In genomic region chr10:117502421-117503169, GRCh38 we compare ENCODE assay signal across 21 cellular contexts. TPM values are rescaled to one million over a fixed set of nuclear protein-coding genes. Genes with fewer than 3 reads are reported as not detected.
A peak's percentile ranks its signal among the peaks of the same experiment; 100 is the strongest.
DNase-seq lines count a peak whose midpoint lies in the region; ATAC-seq and TF ChIP-seq lines count a peak whose summit lies in the region.
"Had no signal": no experiment of that assay in that cellular context is flagged by ENCODE, and none has a peak within 500 bp of the region (broad histone marks: within the 10 kb centered on the region; RNA-seq: fewer than 3 reads in every experiment).

No MANE protein-coding gene starts in this region.

- peak; percentile 17 for ATAC-seq in HG03135 (IDR thresholded peaks at IDR 0.05; ENCODE audit: unreplicated experiment)
- ATAC-seq: activated CD4-positive, alpha-beta T cell treated with anti-CD3 and anti-CD28 coated beads for 36 hours had no signal

- WGBS in endodermal cell (ENCODE audit: insufficient coverage in 1 of 2, insufficient read length in 1 of 2), 2 experiments, result 91 to 95% methylated on average over 4 to 8 of the region's 9 CpGs

- H3K27ac Mint-ChIP-seq in endodermal cell, result no peak overlapping the region
- H3K27ac Mint-ChIP-seq: activated CD4-positive, alpha-beta T cell treated with anti-CD3 and anti-CD28 coated beads for 36 hours had no signal

- H3K36me3 ChIP-seq in endodermal cell (ENCODE audit: control insufficient read depth, insufficient read depth, low read length), result no peaks in the 10 kb centered on the region
- H3K36me3 ChIP-seq in vagina, result no peaks in the 10 kb centered on the region
- H3K36me3 ChIP-seq: colonic mucosa, upper lobe of left lung had no signal

- H3K27me3 Mint-ChIP-seq in endodermal cell (ENCODE audit: insufficient read depth), result peaks cover 83% of the 10 kb centered on the region

- intact Hi-C loops in vagina (cut with DNase I), result no loop called here

- DNase-seq in activated effector memory CD4-positive, alpha-beta T cell treated with anti-CD3 and anti-CD28 coated beads, Interleukin-2, amount 50 U/mL, for 16 hours, result peak; percentile 31
- DNase-seq in activated effector memory CD4-positive, alpha-beta T cell treated with Interleukin-2 at 50 U/mL for 16 hours, result no peak
- DNase-seq in endodermal cell (peak; percentile 27), vagina (ENCODE audit: extremely low spot score in 2 of 2) (no peak), medulla oblongata (ENCODE audit: extremely low spot score) (no peak), NAMALWA (ENCODE audit: low spot score) (no peak)
- DNase-seq in activated CD4-positive, alpha-beta T cell treated with anti-CD3 and anti-CD28 coated beads, Interleukin-2, amount 50 U/mL, for 1 hour, result no peak
- DNase-seq: activated CD4-positive, alpha-beta T cell treated with anti-CD3 and anti-CD28 coated beads for 36 hours; activated CD8-positive, alpha-beta memory T cell treated with anti-CD3 and anti-CD28 coated beads, Interleukin-2, amount 50 U/mL, for 48 hours; activated naive CD4-positive, alpha-beta T cell treated with Interleukin-2 at 50 U/mL for 16 hours; C1 segment of cervical spinal cord; colonic mucosa; Karpas-422; naive B cell; NCI-H1436 treated with DMSO at 0.1 percent for 48 hours; SHP77 treated with DMSO at 0.1 percent for 48 hours; stimulated activated naive CD4-positive, alpha-beta T cell treated with Interleukin-2 at 50 U/mL for 16 hours; T-helper 9 cell; upper lobe of left lung had no signal

- H3K4me1 Mint-ChIP-seq in endodermal cell, result peaks cover 12% of the 10 kb centered on the region
- H3K4me1 Mint-ChIP-seq: activated CD4-positive, alpha-beta T cell treated with anti-CD3 and anti-CD28 coated beads for 36 hours; naive B cell had no signal

- no peak overlapping the region for H3K4me3 ChIP-seq in endodermal cell (ENCODE audit: low read length)
- no peak overlapping the region for H3K4me3 ChIP-seq in vagina
- H3K4me3 ChIP-seq: colonic mucosa, upper lobe of left lung had no signal

- H3K27me3 ChIP-seq in endodermal cell (ENCODE audit: control insufficient read depth, insufficient read depth, low read length, poor library complexity, severe bottlenecking) (peaks cover 85% of the 10 kb centered on the region), vagina (no peaks in the 10 kb centered on the region)
- H3K27me3 ChIP-seq: colonic mucosa had no signal

- H3K4me1 ChIP-seq in endodermal cell (ENCODE audit: control insufficient read depth, insufficient read depth, low read length), result peaks cover 6% of the 10 kb centered on the region
- peaks cover 4% of the 10 kb centered on the region for H3K4me1 ChIP-seq in vagina
- H3K4me1 ChIP-seq: colonic mucosa, upper lobe of left lung had no signal

- TF ChIP-seq CTCF in endodermal cell (conservative IDR thresholded peaks at IDR 0.05) (no peak), vagina (IDR thresholded peaks at IDR 0.05) (no peak)

- no peak for TF ChIP-seq POLR2A in vagina (IDR thresholded peaks at IDR 0.05)

- no peak overlapping the region for H3K9ac ChIP-seq in endodermal cell (ENCODE audit: extremely low read depth, low read length, poor library complexity, severe bottlenecking)

- peak overlapping the region; percentile 86 for H3K27ac ChIP-seq in endodermal cell (ENCODE audit: low read depth, low read length)
- peak overlapping the region; percentile 39 for H3K27ac ChIP-seq in vagina
- H3K27ac ChIP-seq: colonic mucosa, upper lobe of left lung had no signal

- no peak overlapping the region for H3K4me3 Mint-ChIP-seq in endodermal cell
- H3K4me3 Mint-ChIP-seq: activated CD4-positive, alpha-beta T cell treated with anti-CD3 and anti-CD28 coated beads for 36 hours had no signal

- H3K9me3 Mint-ChIP-seq in endodermal cell, result no peaks in the 10 kb centered on the region

- H3K36me3 Mint-ChIP-seq in endodermal cell (ENCODE audit: low read depth), result no peaks in the 10 kb centered on the region
- H3K36me3 Mint-ChIP-seq: naive B cell had no signal

- no peaks in the 10 kb centered on the region for H3K9me3 ChIP-seq in endodermal cell (ENCODE audit: control insufficient read depth, low read length)
- H3K9me3 ChIP-seq in vagina, result no peaks in the 10 kb centered on the region
- H3K9me3 ChIP-seq: colonic mucosa, upper lobe of left lung had no signal

RNA-seq across cellular contexts. Expression of gene EMX2, which starts 40.0 kb away (rescaled TPM):
- under 1 TPM in 1 of 2 donors, not detected in 1; 0.18 TPM for total RNA-seq in endodermal cell
- 3.8 TPM for polyA plus RNA-seq in endodermal cell (2013, experiment 1 of 2)
- 4.6 TPM for polyA plus RNA-seq in endodermal cell (2013, experiment 2 of 2)
- total RNA-seq in vagina, result 0.74 TPM
- total RNA-seq: activated CD4-positive, alpha-beta T cell treated with anti-CD3 and anti-CD28 coated beads for 36 hours; astrocyte; colonic mucosa had no signal

Comparison
In these comparisons a context has a peak if more than half of its experiments do, and no peak if none do; other contexts are left out.
1. DNase-seq: peak in activated effector memory CD4-positive, alpha-beta T cell treated with anti-CD3 and anti-CD28 coated beads, Interleukin-2, amount 50 U/mL, for 16 hours (single experiment) and endodermal cell (single experiment); none in activated effector memory CD4-positive, alpha-beta T cell treated with Interleukin-2 at 50 U/mL for 16 hours (single experiment), vagina (0 of 2), medulla oblongata (single experiment), NAMALWA (single experiment) and activated CD4-positive, alpha-beta T cell treated with anti-CD3 and anti-CD28 coated beads, Interleukin-2, amount 50 U/mL, for 1 hour (single experiment).